30 cellular contexts compared by ENCODE assay signal in genomic region chr12:40711121-40711520, GRCh38. TPM values are rescaled to one million over a fixed set of nuclear protein-coding genes. Genes with fewer than 3 reads are reported as not detected.
"Had no signal": no experiment of that assay in that cellular context is flagged by ENCODE, and none has a peak within 500 bp of the region (broad histone marks: within the 10 kb centered on the region; RNA-seq: fewer than 3 reads in every experiment).

No MANE protein-coding gene starts in this region.

- FAIRE-seq: bronchial epithelial cell had no signal

- H3K9me3 ChIP-seq: ascending aorta, body of pancreas, Peyer's patch, SJSA1 had no signal

- H3K4me3 Mint-ChIP-seq: activated naive CD8-positive, alpha-beta T cell treated with anti-CD3 and anti-CD28 coated beads, Interleukin-2, amount 50 U/mL, for 24 hours; activated T-cell treated with anti-CD3 and anti-CD28 coated beads, Interleukin-2, amount 50 U/mL, for 4 hours; T-helper 1 cell treated with Interleukin-12 subunit alpha and Interleukin-12 subunit beta and Interleukin-4 antibody, amounts not matched to agents 30 μg/mL and 1 μg/mL, for 36 hours; WTC11 had no signal

- ATAC-seq: activated naive CD4-positive, alpha-beta T cell treated with anti-CD3 and anti-CD28 coated beads, Interleukin-2, amount 50 U/mL, for 72 hours; activated naive CD8-positive, alpha-beta T cell treated with anti-CD3 and anti-CD28 coated beads, Interleukin-2, amount 50 U/mL, for 24 hours; activated T-cell treated with anti-CD3 and anti-CD28 coated beads, Interleukin-2, amount 50 U/mL, for 4 hours; body of pancreas; SK-N-SH treated with all-trans-retinoic acid at 6 μM for 48 hours; WTC11 had no signal

- H3K4me1 Mint-ChIP-seq: activated naive CD8-positive, alpha-beta T cell treated with anti-CD3 and anti-CD28 coated beads, Interleukin-2, amount 50 U/mL, for 24 hours; WTC11 had no signal

- H3K27me3 ChIP-seq: ascending aorta, body of pancreas, Peyer's patch, SJSA1 had no signal

- H3K4me3 ChIP-seq: ascending aorta, body of pancreas, coronary artery, Peyer's patch, SJSA1 had no signal

- H3K36me3 ChIP-seq: ascending aorta, Peyer's patch, SJSA1 had no signal

- H3K27ac Mint-ChIP-seq: activated naive CD4-positive, alpha-beta T cell treated with anti-CD3 and anti-CD28 coated beads, Interleukin-2, amount 50 U/mL, for 72 hours; activated naive CD8-positive, alpha-beta T cell treated with anti-CD3 and anti-CD28 coated beads, Interleukin-2, amount 50 U/mL, for 24 hours; T-helper 1 cell treated with Interleukin-12 subunit alpha and Interleukin-12 subunit beta and Interleukin-4 antibody, amounts not matched to agents 30 μg/mL and 1 μg/mL, for 36 hours; WTC11 had no signal

- H3K9me3 Mint-ChIP-seq: activated T-cell treated with anti-CD3 and anti-CD28 coated beads, Interleukin-2, amount 50 U/mL, for 4 hours; T-helper 1 cell treated with Interleukin-12 subunit alpha and Interleukin-12 subunit beta and Interleukin-4 antibody, amounts not matched to agents 30 μg/mL and 1 μg/mL, for 36 hours; WTC11 had no signal

- H3K36me3 Mint-ChIP-seq: activated naive CD4-positive, alpha-beta T cell treated with anti-CD3 and anti-CD28 coated beads, Interleukin-2, amount 50 U/mL, for 72 hours; WTC11 had no signal

- H3K4me1 ChIP-seq: ascending aorta, body of pancreas, Peyer's patch, SJSA1 had no signal

- DNase-seq: activated CD4-positive, alpha-beta T cell treated with anti-CD3 and anti-CD28 coated beads for 48 hours; activated CD4-positive, alpha-beta T cell treated with anti-CD3 and anti-CD28 coated beads, Interleukin-2, amount 50 U/mL, for 4 hours; activated CD4-positive, CD25-positive, alpha-beta regulatory T cell treated with anti-CD3 and anti-CD28 coated beads, Interleukin-2, amount 50 U/mL, for 72 hours; activated effector memory CD4-positive, alpha-beta T cell treated with anti-CD3 and anti-CD28 coated beads, Interleukin-2, amount 50 U/mL, for 16 hours; activated naive CD4-positive, alpha-beta T cell treated with Interleukin-2 at 50 U/mL for 16 hours; activated naive CD8-positive, alpha-beta T cell treated with anti-CD3 and anti-CD28 coated beads, Interleukin-2, amount 50 U/mL, for 24 hours; activated T-cell treated with anti-CD3 and anti-CD28 coated beads, Interleukin-2, amount 50 U/mL, for 4 hours; amniotic stem cell; body of pancreas; central memory CD4-positive, alpha-beta T cell; NCI-H1105 treated with DMSO at 0.1 percent for 48 hours; NCI-H1436 treated with DMSO at 0.1 percent for 48 hours; NCI-H187; NCI-H2081 treated with DMSO at 0.1 percent for 48 hours; NCI-H2171; NCI-H2227 treated with DMSO at 0.1 percent for 48 hours; NCI-H526; NCI-H774; OCI-M1; Peyer's patch; Right ventricle myocardium superior had no signal

- H3K27ac ChIP-seq: ascending aorta, body of pancreas, coronary artery, Peyer's patch, RWPE1, SJSA1 had no signal

- H3K27me3 Mint-ChIP-seq: activated naive CD8-positive, alpha-beta T cell treated with anti-CD3 and anti-CD28 coated beads, Interleukin-2, amount 50 U/mL, for 24 hours had no signal

RNA-seq across cellular contexts. Expression of gene CNTN1, which starts 18.9 kb away (rescaled TPM):
- total RNA-seq: activated naive CD4-positive, alpha-beta T cell treated with anti-CD3 and anti-CD28 coated beads, Interleukin-2, amount 50 U/mL, for 72 hours; activated T-cell treated with anti-CD3 and anti-CD28 coated beads, Interleukin-2, amount 50 U/mL, for 4 hours had no signal
